In the genomic region with DNA sequence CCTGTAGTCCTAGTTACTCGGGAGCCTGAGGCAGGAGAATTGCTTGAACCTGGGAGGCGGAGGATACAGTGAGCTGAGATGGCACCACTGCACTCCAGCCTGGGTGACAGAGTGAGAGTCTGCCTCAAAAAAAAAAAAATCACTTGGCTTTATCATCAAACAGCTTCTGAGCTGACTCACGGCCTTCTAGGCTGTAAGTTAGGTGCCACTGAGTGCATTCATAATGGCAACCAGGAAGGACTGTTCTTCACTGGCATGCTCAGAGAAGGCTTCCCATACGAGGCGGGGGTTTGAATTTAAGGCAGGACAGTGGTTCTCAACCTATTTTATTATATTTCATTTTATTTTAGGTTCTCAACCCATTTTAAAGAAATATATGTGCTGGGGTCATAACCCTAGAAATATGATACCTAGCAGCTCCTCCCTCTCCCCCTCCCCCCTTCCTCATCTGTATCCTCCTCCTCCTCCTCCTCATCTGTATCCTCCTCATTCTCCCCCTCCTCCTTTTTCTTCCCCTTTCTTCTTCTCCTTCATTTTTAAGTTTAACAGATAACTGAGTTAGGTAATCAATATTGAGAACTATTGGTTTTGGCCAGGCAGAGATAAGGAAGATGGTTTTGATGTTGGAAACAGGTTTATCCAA, we compare ENCODE assay signal across 16 cellular contexts. TPM values are rescaled to one million over a fixed set of nuclear protein-coding genes. Genes with fewer than 3 reads are reported as not detected.
DNase-seq lines count a peak whose midpoint lies in the region; ATAC-seq, FAIRE-seq and TF ChIP-seq lines count a peak whose summit lies in the region.
"Had no signal": no experiment of that assay in that cellular context is flagged by ENCODE, and none has a peak within 500 bp of the region (broad histone marks: within the 10 kb centered on the region; RNA-seq: fewer than 3 reads in every experiment).

No MANE protein-coding gene starts in this region.

- H3K4me1 Mint-ChIP-seq in HFFc6 (ENCODE audit: low read depth) (peaks cover 32% of the 10 kb centered on the region), nephron progenitor cell (peaks cover 38% of the 10 kb centered on the region)

- peaks cover 8 to 20% of the 10 kb centered on the region in 2 experiments; a peak in 3 of 5 replicates for H3K4me1 ChIP-seq in K562 (replicated peaks in 1 of 2; ENCODE audit: control insufficient read depth in 2 of 2, insufficient read depth in 2 of 2, low read length in 2 of 2)

- in situ Hi-C loops in K562 (cut with MboI), result no loop called here

- intact Hi-C loops in K562 (cut with micrococcal nuclease), result no loop called here

- H3K4me3 Mint-ChIP-seq in HFFc6 (no peak overlapping the region), nephron progenitor cell (no peak overlapping the region)

- no peaks in the 10 kb centered on the region for H3K9me3 ChIP-seq in K562 (replicated peaks; ENCODE audit: control insufficient read depth, insufficient read depth, low read depth, low read length)

- H3K27me3 Mint-ChIP-seq in HFFc6 (ENCODE audit: insufficient read depth) (peaks cover 6% of the 10 kb centered on the region; the same call in 1 of the 2 replicates), nephron progenitor cell (ENCODE audit: low read depth, poor library complexity) (peaks cover 8% of the 10 kb centered on the region)

- no peaks in the 10 kb centered on the region for H3K27me3 ChIP-seq in K562 (ENCODE audit: control insufficient read depth in 2 of 2, insufficient read depth in 2 of 2, low read length in 2 of 2)

- H3K27ac ChIP-seq in K562 (ENCODE audit: extremely low read depth, low read depth, low read length), result no peak overlapping the region; the same call in 2 of the 3 replicates
- H3K27ac ChIP-seq: C4-2B had no signal

- no peaks in the 10 kb centered on the region for H3K9me1 ChIP-seq in K562 (ENCODE audit: control insufficient read depth, insufficient read depth, low read length)

- peak overlapping the region; percentile 32; the same call in 1 of the 2 replicates for H3K4me2 ChIP-seq in K562 (ENCODE audit: insufficient read depth, low read length)

- ATAC-seq in K562, result peak; percentile 84
- no peak for ATAC-seq in HG03159 (IDR thresholded peaks at IDR 0.05; ENCODE audit: unreplicated experiment)

- no peak for TF ChIP-seq EP300 in K562 (IDR thresholded peaks at IDR 0.05; ENCODE audit: low read length)

- POLR2A ChIA-PET in K562 (lab: Yijun Ruan, JAX), result interaction anchor here (0.6 to 1.8 kb wide), 6 partner anchors 9 to 28 kb away, joined by 3 to 5 read pairs (median 3); no protein-coding TSS in a partner anchor

- no peaks in the 10 kb centered on the region for H3K79me2 ChIP-seq in K562 (ENCODE audit: control insufficient read depth, insufficient read depth, low read length)

- no peaks in the 10 kb centered on the region for H4K20me1 ChIP-seq in K562 (replicated peaks; ENCODE audit: control insufficient read depth, insufficient read depth, low read length)

- no peak for TF ChIP-seq RAD21 in K562 (CRISPR knock-in tag; conservative IDR thresholded peaks at IDR 0.05 in 1 of 2, IDR thresholded peaks at IDR 0.05 in 1 of 2)

- no peak for TF ChIP-seq CTCF in HFFc6 (IDR thresholded peaks at IDR 0.05)
- TF ChIP-seq CTCF in K562 (IDR thresholded peaks at IDR 0.05 in 2 of 3, conservative IDR thresholded peaks at IDR 0.05 in 1 of 3; ENCODE audit: insufficient read depth in 2 of 3, low read depth in 1 of 3, low read length in 3 of 3), result no peak
- no peak for TF ChIP-seq CTCF in nephron progenitor cell (IDR thresholded peaks at IDR 0.05)

- no peak overlapping the region for H3K4me3 ChIP-seq in K562

- no peaks in the 10 kb centered on the region for H3K36me3 ChIP-seq in K562 (ENCODE audit: control insufficient read depth, insufficient read depth, low read length)

- TF ChIP-seq POLR2A in K562 (conservative IDR thresholded peaks at IDR 0.05), result no peak

- 38% methylated on average over 5 of the region's 5 CpGs for WGBS in K562 (ENCODE audit: insufficient coverage, low coverage, missing lambda C conversion rate)

- H3K9ac ChIP-seq in K562 (ENCODE audit: insufficient read depth in 1 of 2, low read depth in 2 of 2, low read length in 2 of 2), result no peak overlapping the region; a peak in 1 of 4 replicates

- CTCF ChIA-PET in K562 (lab: Yijun Ruan, JAX; ENCODE audit: low intra/inter-chr PET ratio), result no interaction called here

- H3K9me3 Mint-ChIP-seq in HFFc6, result no peaks in the 10 kb centered on the region
- no peaks in the 10 kb centered on the region for H3K9me3 Mint-ChIP-seq in nephron progenitor cell

- FAIRE-seq in K562 (lab: Jason Lieb, UNC) (peak; percentile 70), frontal cortex (lab: Jason Lieb, UNC) (no peak)
- FAIRE-seq: H1 had no signal

- H3K36me3 Mint-ChIP-seq in HFFc6 (ENCODE audit: low read depth), result no peaks in the 10 kb centered on the region
- H3K36me3 Mint-ChIP-seq in nephron progenitor cell (ENCODE audit: low read depth), result no peaks in the 10 kb centered on the region

- H2AFZ ChIP-seq in K562 (ENCODE audit: low read depth, low read length), result peak overlapping the region; percentile 67

- DNase-seq in HFFc6 (peak; percentile 18), RKO (ENCODE audit: low spot score) (peak; percentile 41), K562 (ENCODE audit: extremely low read depth in 1 of 4, low spot score in 3 of 4) (peak in 2 of 4 experiments; percentile 59 to 62), nephron progenitor cell (no peak), NOMO-1 treated with DMSO at 0.1 percent for 48 hours (lab: John Stamatoyannopoulos, UW; ENCODE audit: unreplicated experiment) (no peak), frontal cortex (ENCODE audit: low spot score in 2 of 2) (no peak)
- DNase-seq: AML-193; NCI-H1048; NCI-H146; NCI-H2081; NCI-H510A; NCI-H748 treated with DMSO at 0.1 percent for 48 hours; NK-92 treated with Interleukin-12 subunit alpha and Interleukin-12 subunit beta, amount 100 ng/mL, for 24 hours had no signal

- BruUV-seq in K562 (replicated peaks; lab: Mats Ljungman, UMichigan), result no TSS peak

- H3K27ac Mint-ChIP-seq in HFFc6 (no peak overlapping the region), nephron progenitor cell (peak overlapping the region; percentile 73)

TF ChIP-seq in K562, 482 proteins besides CTCF, POLR2A, EP300 and RAD21 (continues in another document):
- TF ChIP-seq CBFA2T3 (IDR thresholded peaks at IDR 0.05) (0 out of 2 replicates have a peak, but pooled peaks have one; percentile 5), PHF20 (IDR thresholded peaks at IDR 0.05; ENCODE audit: partially characterized antibody) (peak; percentile 26), TEAD2 (tag; IDR thresholded peaks at IDR 0.05) (no peak)
- TF ChIP-seq, protein P1, sequence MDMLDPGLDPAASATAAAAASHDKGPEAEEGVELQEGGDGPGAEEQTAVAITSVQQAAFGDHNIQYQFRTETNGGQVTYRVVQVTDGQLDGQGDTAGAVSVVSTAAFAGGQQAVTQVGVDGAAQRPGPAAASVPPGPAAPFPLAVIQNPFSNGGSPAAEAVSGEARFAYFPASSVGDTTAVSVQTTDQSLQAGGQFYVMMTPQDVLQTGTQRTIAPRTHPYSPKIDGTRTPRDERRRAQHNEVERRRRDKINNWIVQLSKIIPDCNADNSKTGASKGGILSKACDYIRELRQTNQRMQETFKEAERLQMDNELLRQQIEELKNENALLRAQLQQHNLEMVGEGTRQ (CRISPR knock-in tag; IDR thresholded peaks at IDR 0.05), result no peak
- TF ChIP-seq, protein P2, sequence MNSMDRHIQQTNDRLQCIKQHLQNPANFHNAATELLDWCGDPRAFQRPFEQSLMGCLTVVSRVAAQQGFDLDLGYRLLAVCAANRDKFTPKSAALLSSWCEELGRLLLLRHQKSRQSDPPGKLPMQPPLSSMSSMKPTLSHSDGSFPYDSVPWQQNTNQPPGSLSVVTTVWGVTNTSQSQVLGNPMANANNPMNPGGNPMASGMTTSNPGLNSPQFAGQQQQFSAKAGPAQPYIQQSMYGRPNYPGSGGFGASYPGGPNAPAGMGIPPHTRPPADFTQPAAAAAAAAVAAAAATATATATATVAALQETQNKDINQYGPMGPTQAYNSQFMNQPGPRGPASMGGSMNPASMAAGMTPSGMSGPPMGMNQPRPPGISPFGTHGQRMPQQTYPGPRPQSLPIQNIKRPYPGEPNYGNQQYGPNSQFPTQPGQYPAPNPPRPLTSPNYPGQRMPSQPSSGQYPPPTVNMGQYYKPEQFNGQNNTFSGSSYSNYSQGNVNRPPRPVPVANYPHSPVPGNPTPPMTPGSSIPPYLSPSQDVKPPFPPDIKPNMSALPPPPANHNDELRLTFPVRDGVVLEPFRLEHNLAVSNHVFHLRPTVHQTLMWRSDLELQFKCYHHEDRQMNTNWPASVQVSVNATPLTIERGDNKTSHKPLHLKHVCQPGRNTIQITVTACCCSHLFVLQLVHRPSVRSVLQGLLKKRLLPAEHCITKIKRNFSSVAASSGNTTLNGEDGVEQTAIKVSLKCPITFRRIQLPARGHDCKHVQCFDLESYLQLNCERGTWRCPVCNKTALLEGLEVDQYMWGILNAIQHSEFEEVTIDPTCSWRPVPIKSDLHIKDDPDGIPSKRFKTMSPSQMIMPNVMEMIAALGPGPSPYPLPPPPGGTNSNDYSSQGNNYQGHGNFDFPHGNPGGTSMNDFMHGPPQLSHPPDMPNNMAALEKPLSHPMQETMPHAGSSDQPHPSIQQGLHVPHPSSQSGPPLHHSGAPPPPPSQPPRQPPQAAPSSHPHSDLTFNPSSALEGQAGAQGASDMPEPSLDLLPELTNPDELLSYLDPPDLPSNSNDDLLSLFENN (IDR thresholded peaks at IDR 0.05; ENCODE audit: low read depth in 2 of 2, low read length in 2 of 2), result no peak

RNA-seq across cellular contexts. Expression of a gene that starts 19.0 kb away (rescaled TPM):
- 10 to 100 TPM; 14.4 to 18.9 (median 16.7) TPM for total RNA-seq in HFFc6 (2021; fragmentation: NEBNext Ultra II Directional; extraction: Animal tissue kit (Norgen Biotek cat#: 25700))
- 9.1 and 15.2 TPM in 2 replicates for total RNA-seq in K562 (2011; cell fraction: chromatin; rRNA removed; ENCODE audit: low replicate concordance)
- total RNA-seq in K562 (2011; cell fraction: nucleolus; rRNA removed), result 7.2 and 7.5 TPM in 2 replicates
- total RNA-seq in K562 (2011; cell fraction: nucleoplasm; rRNA removed), result 8.7 and 12.7 TPM in 2 replicates
- total RNA-seq in K562 (2014; rRNA removed) (4.1 and 5.2 TPM in 2 replicates), K562 (2014; rRNA removed; fragmentation: Illumina TruSeq; extraction: Trizol) (6.4 and 6.6 TPM in 2 replicates), K562 (2015; rRNA removed; fragmentation: Illumina TruSeq; extraction: Trizol) (5.1 and 5.2 TPM in 2 replicates), K562 (2021) (6.6 TPM in 2 replicates), frontal cortex (23.2 TPM)
- polyA plus RNA-seq in K562 (2011; rRNA removed) (1.9 and 4.6 TPM in 2 replicates), K562 (2014; fragmentation: Illumina TruSeq; extraction: Trizol) (4.8 and 5.6 TPM in 2 replicates), K562 (2014; fragmentation: Nextera tagmentation; extraction: Ambion mirVana) (1 to 10 TPM; 1.0 to 1.6 TPM), K562 (2014; rRNA removed) (3.7 TPM in 2 replicates)
- polyA plus RNA-seq in K562 (2011; cell fraction: cytosol; rRNA removed), result 1.6 and 3.6 TPM in 2 replicates
- 1.8 and 5.6 TPM in 2 replicates for polyA plus RNA-seq in K562 (2011; cell fraction: nucleus; rRNA removed)
- polyA plus RNA-seq in K562 (2012), result 3.7 and 6.0 TPM in 2 replicates
- 6.7 and 11.2 TPM in 2 replicates for polyA minus RNA-seq in K562 (2011; rRNA and poly(A)+ RNA removed)
- 5.9 and 9.2 TPM in 2 replicates for polyA minus RNA-seq in K562 (2011; cell fraction: cytosol; rRNA and poly(A)+ RNA removed)
- polyA minus RNA-seq in K562 (2011; cell fraction: nucleus; rRNA and poly(A)+ RNA removed), result 6.6 and 7.4 TPM in 2 replicates

Comparison
In these comparisons a context has a peak if more than half of its experiments do, and no peak if none do; other contexts are left out.
1. DNase-seq: peak in HFFc6 (single experiment) and RKO (single experiment); none in nephron progenitor cell (single experiment), NOMO-1 treated with DMSO at 0.1 percent for 48 hours (single experiment) and frontal cortex (0 of 2).